In genomic region chr9:92971776-92972175, GRCh38 we compare ENCODE assay signal across 22 cellular contexts. TPM values are rescaled to one million over a fixed set of nuclear protein-coding genes. Genes with fewer than 3 reads are reported as not detected.
DNase-seq lines count a peak whose midpoint lies in the region; ATAC-seq and TF ChIP-seq lines count a peak whose summit lies in the region.
"Had no signal": no experiment of that assay in that cellular context is flagged by ENCODE, and none has a peak within 500 bp of the region (broad histone marks: within the 10 kb centered on the region; RNA-seq: fewer than 3 reads in every experiment).

No MANE protein-coding gene starts in this region.

- intact Hi-C loops in CD4-positive, alpha-beta memory T cell (cut with micrococcal nuclease) = loop anchor here (2.0 kb wide), 1 partner anchor 15 kb away; no protein-coding TSS in a partner anchor
- intact Hi-C loops in activated T-helper 1 cell treated with anti-CD3 and anti-CD28 coated beads, Interleukin-12 subunit alpha, Interleukin-12 subunit beta, Interleukin-2, Interleukin-4 antibody, amounts not matched to agents 30 ng/mL and 10 ng/mL and 1 ng/mL, durations not matched to agents 14 hours and 24 hours and 36 hours (cut with micrococcal nuclease) = loop anchor here (1.0 kb wide), 1 partner anchor 7 kb away; no protein-coding TSS in a partner anchor

- H3K4me1 Mint-ChIP-seq in CD4-positive, alpha-beta memory T cell = peaks cover 58 to 98% (median 83%) of the 10 kb centered on the region in 4 donors
- H3K4me1 Mint-ChIP-seq in activated T-helper 1 cell treated with anti-CD3 and anti-CD28 coated beads, Interleukin-12 subunit alpha, Interleukin-12 subunit beta, Interleukin-2, Interleukin-4 antibody, amounts not matched to agents 30 ng/mL and 10 ng/mL and 1 ng/mL, durations not matched to agents 14 hours and 24 hours and 36 hours (ENCODE audit: low read depth) = peaks cover 82% of the 10 kb centered on the region

- H3K4me1 ChIP-seq in BLaER1 treated with 17β-estradiol and CSF1 and Interleukin-3, amounts not matched to agents 10 nM and 100 nM = peaks cover 68 to 96% (median 86%) of the 10 kb centered on the region in 10 experiments
- H3K4me1 ChIP-seq in CD4-positive, alpha-beta memory T cell (ENCODE audit: insufficient read depth, low read length) = peaks cover 100% of the 10 kb centered on the region
- H3K4me1 ChIP-seq in right atrium auricular region = no peaks in the 10 kb centered on the region

- peaks cover 63 to 99% (median 95%) of the 10 kb centered on the region in 11 experiments; a peak in 21 of 22 replicates for H4K20me1 ChIP-seq in BLaER1 treated with 17β-estradiol and CSF1 and Interleukin-3, amounts not matched to agents 10 nM and 100 nM

- CTCF ChIA-PET in CD4-positive, alpha-beta memory T cell (lab: Charles Lee; ENCODE audit: partially characterized antibody) = interaction anchor here (0.7 to 5.7 kb wide), 3 partner anchors 15 to 148 kb away, joined by 3 to 32 read pairs (median 4); no protein-coding TSS in a partner anchor

- DNase-seq in CD4-positive, alpha-beta memory T cell = no peak
- no peak for DNase-seq in activated T-helper 1 cell treated with anti-CD3 and anti-CD28 coated beads, Interleukin-12 subunit alpha, Interleukin-12 subunit beta, Interleukin-2, Interleukin-4 antibody, amounts not matched to agents 30 ng/mL and 10 ng/mL and 1 ng/mL, durations not matched to agents 14 hours and 24 hours and 36 hours (ENCODE audit: low spot score)
- DNase-seq in iPS-NIHi7 (ENCODE audit: extremely low spot score) = peak; percentile 50
- no peak for DNase-seq in NCI-H774 (lab: John Stamatoyannopoulos, UW)
- DNase-seq in right atrium auricular region (ENCODE audit: low spot score) = no peak
- DNase-seq: DMS 273 treated with DMSO at 0.1 percent for 48 hours; endodermal cell; GDM1; Kasumi-1; NCI-H1105 treated with DMSO at 0.1 percent for 48 hours; NCI-H69; SHP77; stimulated activated CD4-positive, alpha-beta T cell treated with anti-CD3 and anti-CD28 coated beads, Interleukin-2, amount 100 ng/mL, for 48 hours had no signal

- ATAC-seq in HG02852 (IDR thresholded peaks at IDR 0.05; ENCODE audit: unreplicated experiment) = no peak
- ATAC-seq: GM12878 had no signal

- 0 out of 22 replicates have a peak overlapping the region, but pooled peaks of 1 of the 11 experiments have one; percentile 64 for H3K9ac ChIP-seq in BLaER1 treated with 17β-estradiol and CSF1 and Interleukin-3, amounts not matched to agents 10 nM and 100 nM

- peaks cover 37 to 84% (median 72%) of the 10 kb centered on the region in 11 experiments for H3K36me3 ChIP-seq in BLaER1 treated with 17β-estradiol and CSF1 and Interleukin-3, amounts not matched to agents 10 nM and 100 nM
- peaks cover 33% of the 10 kb centered on the region for H3K36me3 ChIP-seq in CD4-positive, alpha-beta memory T cell (ENCODE audit: insufficient read depth, low read length)
- no peaks in the 10 kb centered on the region for H3K36me3 ChIP-seq in right atrium auricular region
- H3K36me3 ChIP-seq: vagina had no signal

- H3K4me3 Mint-ChIP-seq in CD4-positive, alpha-beta memory T cell = peak overlapping the region in 7 of 8 donors; percentile 25 to 83 (median 67)
- no peak overlapping the region for H3K4me3 Mint-ChIP-seq in activated T-helper 1 cell treated with anti-CD3 and anti-CD28 coated beads, Interleukin-12 subunit alpha, Interleukin-12 subunit beta, Interleukin-2, Interleukin-4 antibody, amounts not matched to agents 30 ng/mL and 10 ng/mL and 1 ng/mL, durations not matched to agents 14 hours and 24 hours and 36 hours
- H3K4me3 Mint-ChIP-seq: endodermal cell, nephron had no signal

- peak overlapping the region in 6 of 7 donors; percentile 56 to 96 (median 81) for H3K27ac Mint-ChIP-seq in CD4-positive, alpha-beta memory T cell
- peak overlapping the region; percentile 87 for H3K27ac Mint-ChIP-seq in activated T-helper 1 cell treated with anti-CD3 and anti-CD28 coated beads, Interleukin-12 subunit alpha, Interleukin-12 subunit beta, Interleukin-2, Interleukin-4 antibody, amounts not matched to agents 30 ng/mL and 10 ng/mL and 1 ng/mL, durations not matched to agents 14 hours and 24 hours and 36 hours
- H3K27ac Mint-ChIP-seq: endodermal cell, nephron had no signal

- no peaks in the 10 kb centered on the region for H3K9me3 Mint-ChIP-seq in CD4-positive, alpha-beta memory T cell
- no peaks in the 10 kb centered on the region for H3K9me3 Mint-ChIP-seq in activated T-helper 1 cell treated with anti-CD3 and anti-CD28 coated beads, Interleukin-12 subunit alpha, Interleukin-12 subunit beta, Interleukin-2, Interleukin-4 antibody, amounts not matched to agents 30 ng/mL and 10 ng/mL and 1 ng/mL, durations not matched to agents 14 hours and 24 hours and 36 hours
- H3K9me3 Mint-ChIP-seq: nephron had no signal

- H3K27me3 ChIP-seq in BLaER1 treated with 17β-estradiol and CSF1 and Interleukin-3, amounts not matched to agents 10 nM and 100 nM = no peaks in the 10 kb centered on the region
- no peaks in the 10 kb centered on the region for H3K27me3 ChIP-seq in CD4-positive, alpha-beta memory T cell (ENCODE audit: insufficient read depth, low read length)
- H3K27me3 ChIP-seq in right atrium auricular region = no peaks in the 10 kb centered on the region
- H3K27me3 ChIP-seq: vagina had no signal

- peak overlapping the region in 9 of 11 experiments; percentile 52 to 84 (median 74); a peak in 12 of 22 replicates for H3K27ac ChIP-seq in BLaER1 treated with 17β-estradiol and CSF1 and Interleukin-3, amounts not matched to agents 10 nM and 100 nM
- no peak overlapping the region for H3K27ac ChIP-seq in CD4-positive, alpha-beta memory T cell (ENCODE audit: low read depth, low read length)
- no peak overlapping the region for H3K27ac ChIP-seq in right atrium auricular region
- H3K27ac ChIP-seq: vagina had no signal

- no peak for TF ChIP-seq CTCF in right atrium auricular region (IDR thresholded peaks at IDR 0.05)

- peak overlapping the region in 10 of 11 experiments; percentile 35 to 100 (median 98); a peak in 17 of 22 replicates for H3K4me2 ChIP-seq in BLaER1 treated with 17β-estradiol and CSF1 and Interleukin-3, amounts not matched to agents 10 nM and 100 nM

- no peaks in the 10 kb centered on the region for H3K27me3 Mint-ChIP-seq in CD4-positive, alpha-beta memory T cell
- H3K27me3 Mint-ChIP-seq in activated T-helper 1 cell treated with anti-CD3 and anti-CD28 coated beads, Interleukin-12 subunit alpha, Interleukin-12 subunit beta, Interleukin-2, Interleukin-4 antibody, amounts not matched to agents 30 ng/mL and 10 ng/mL and 1 ng/mL, durations not matched to agents 14 hours and 24 hours and 36 hours (ENCODE audit: insufficient read depth) = no peaks in the 10 kb centered on the region

- H3K36me3 Mint-ChIP-seq in CD4-positive, alpha-beta memory T cell = peaks cover 32 to 71% of the 10 kb centered on the region in 2 donors
- H3K36me3 Mint-ChIP-seq in activated T-helper 1 cell treated with anti-CD3 and anti-CD28 coated beads, Interleukin-12 subunit alpha, Interleukin-12 subunit beta, Interleukin-2, Interleukin-4 antibody, amounts not matched to agents 30 ng/mL and 10 ng/mL and 1 ng/mL, durations not matched to agents 14 hours and 24 hours and 36 hours (ENCODE audit: low read depth) = peaks cover 33% of the 10 kb centered on the region

- H3K9me3 ChIP-seq in BLaER1 treated with 17β-estradiol and CSF1 and Interleukin-3, amounts not matched to agents 10 nM and 100 nM (replicated peaks in 1 of 11) = no peaks in the 10 kb centered on the region
- no peaks in the 10 kb centered on the region for H3K9me3 ChIP-seq in CD4-positive, alpha-beta memory T cell (ENCODE audit: control insufficient read depth in 1 of 2, low read length in 2 of 2)
- no peaks in the 10 kb centered on the region for H3K9me3 ChIP-seq in right atrium auricular region
- H3K9me3 ChIP-seq: vagina had no signal

- no peak overlapping the region for H3K4me3 ChIP-seq in BLaER1 treated with 17β-estradiol and CSF1 and Interleukin-3, amounts not matched to agents 10 nM and 100 nM
- no peak overlapping the region for H3K4me3 ChIP-seq in CD4-positive, alpha-beta memory T cell (ENCODE audit: low read length in 2 of 2)
- H3K4me3 ChIP-seq in right atrium auricular region = no peak overlapping the region
- H3K4me3 ChIP-seq: GM12878, skin epidermis, vagina had no signal

- POLR2A ChIA-PET in CD4-positive, alpha-beta memory T cell (lab: Charles Lee; ENCODE audit: partially characterized antibody) = interaction anchor here (0.6 to 15.5 kb wide), 6 partner anchors 7 to 124 kb away, joined by 3 to 304 read pairs (median 4); partner anchors contain the start of gene FGD3

RNA-seq across cellular contexts. Expression of gene FGD3, which starts 24.5 kb away (rescaled TPM):
- 100 to 1,000 TPM; 256 to 272 TPM for total RNA-seq in CD4-positive, alpha-beta memory T cell
- 100 to 1,000 TPM in 1 of 2 donors, 10 to 100 TPM in 1; 52.7 to 146 TPM for polyA plus RNA-seq in CD4-positive, alpha-beta memory T cell
- 43.9 and 44.0 TPM in 2 replicates for total RNA-seq in activated T-helper 1 cell treated with anti-CD3 and anti-CD28 coated beads, Interleukin-12 subunit alpha, Interleukin-12 subunit beta, Interleukin-2, Interleukin-4 antibody, amounts not matched to agents 30 ng/mL and 10 ng/mL and 1 ng/mL, durations not matched to agents 14 hours and 24 hours and 36 hours
- total RNA-seq in right atrium auricular region = 1 to 10 TPM; 2.2 to 3.3 TPM
- total RNA-seq: chondrocyte, fibroblast of lung, lung microvascular endothelial cell had no signal
- polyA plus RNA-seq: fibroblast of lung had no signal

Comparison
In these comparisons a context has a peak if more than half of its experiments do, and no peak if none do; other contexts are left out.
1. H3K27ac ChIP-seq: peak in BLaER1 treated with 17β-estradiol and CSF1 and Interleukin-3, amounts not matched to agents 10 nM and 100 nM (9 of 11); none in CD4-positive, alpha-beta memory T cell (single experiment) and right atrium auricular region (0 of 2).
2. RNA of gene FGD3, which starts 24.5 kb away (total RNA-seq): 256 to 272 TPM in CD4-positive, alpha-beta memory T cell and 43.9 to 44.0 TPM in activated T-helper 1 cell treated with anti-CD3 and anti-CD28 coated beads, Interleukin-12 subunit alpha, Interleukin-12 subunit beta, Interleukin-2, Interleukin-4 antibody, amounts not matched to agents 30 ng/mL and 10 ng/mL and 1 ng/mL, durations not matched to agents 14 hours and 24 hours and 36 hours; 2.2 to 3.3 TPM in right atrium auricular region; every median in the first group is over 10 times any median in the second.